Comparison of ENCODE assay signal across 18 cellular contexts in the genomic region with DNA sequence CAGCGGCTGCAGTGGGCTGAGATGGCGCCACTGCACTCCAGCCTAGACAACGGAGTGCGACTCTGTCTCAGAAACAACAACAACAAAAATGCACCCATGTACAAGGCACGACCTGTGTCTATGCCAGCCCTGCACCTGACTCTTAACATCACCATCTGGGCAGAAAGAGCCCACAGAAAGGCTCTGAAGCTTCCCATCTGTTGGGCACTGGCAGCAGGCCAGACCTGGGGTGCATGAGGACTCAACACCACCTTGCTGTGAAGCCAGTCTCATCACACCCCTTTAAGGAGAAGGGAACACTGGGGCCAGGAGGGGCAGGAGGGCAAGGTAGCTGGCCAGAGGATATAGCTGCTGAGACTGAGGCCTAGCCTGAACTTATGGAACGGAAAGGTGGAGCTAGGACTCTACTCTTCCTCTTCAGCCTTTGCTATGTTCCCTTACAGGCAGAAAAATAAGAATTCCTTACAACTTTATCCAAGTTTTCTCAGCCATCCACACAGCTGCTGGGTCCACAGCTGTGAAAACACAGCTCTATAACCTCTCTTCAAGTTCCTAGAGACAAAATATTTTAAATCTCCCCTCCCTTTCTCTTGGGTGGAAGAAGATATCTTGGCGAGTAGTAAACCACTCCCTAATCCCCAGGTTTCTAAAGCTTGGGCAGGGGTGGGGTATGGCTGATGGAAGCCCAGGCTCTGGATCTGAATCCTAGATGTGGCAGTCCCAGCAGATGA. TPM values are rescaled to one million over a fixed set of nuclear protein-coding genes. Genes with fewer than 3 reads are reported as not detected.
DNase-seq lines count a peak whose midpoint lies in the region; ATAC-seq, FAIRE-seq and TF ChIP-seq lines count a peak whose summit lies in the region.
"Had no signal": no experiment of that assay in that cellular context is flagged by ENCODE, and none has a peak within 500 bp of the region (broad histone marks: within the 10 kb centered on the region; RNA-seq: fewer than 3 reads in every experiment).

No MANE protein-coding gene starts in this region.

- H3K9me3 Mint-ChIP-seq in HFFc6 (no peaks in the 10 kb centered on the region), astrocyte (ENCODE audit: unreplicated experiment) (peaks cover 4% of the 10 kb centered on the region)
- H3K9me3 Mint-ChIP-seq: activated naive CD8-positive, alpha-beta T cell treated with anti-CD3 and anti-CD28 coated beads, Interleukin-2, amount 10 ng/mL, durations not matched to agents 7 days and 5 days had no signal

- intact Hi-C loops in adrenal gland (cut with DNase I) = no loop called here

- no peak for TF ChIP-seq POLR2A in adrenal gland (IDR thresholded peaks at IDR 0.05)

- no peak for ATAC-seq in HG02610 (IDR thresholded peaks at IDR 0.05; ENCODE audit: unreplicated experiment)
- ATAC-seq: left colon had no signal

- H3K27ac Mint-ChIP-seq in HFFc6 = peak overlapping the region; percentile 63; the same call in 1 of the 2 replicates
- H3K27ac Mint-ChIP-seq in astrocyte (ENCODE audit: unreplicated experiment) = no peak overlapping the region
- H3K27ac Mint-ChIP-seq: activated naive CD8-positive, alpha-beta T cell treated with anti-CD3 and anti-CD28 coated beads, Interleukin-2, amount 10 ng/mL, durations not matched to agents 7 days and 5 days had no signal

- H3K27me3 ChIP-seq in astrocyte (ENCODE audit: insufficient read depth, low read length) = no peaks in the 10 kb centered on the region
- no peaks in the 10 kb centered on the region for H3K27me3 ChIP-seq in osteoblast (ENCODE audit: insufficient read depth, low read length)
- no peaks in the 10 kb centered on the region for H3K27me3 ChIP-seq in adrenal gland
- H3K27me3 ChIP-seq: colonic mucosa had no signal

- peak overlapping the region; percentile 34 for H3K9ac ChIP-seq in astrocyte (ENCODE audit: low read length)

- H3K36me3 Mint-ChIP-seq in HFFc6 (ENCODE audit: low read depth) = peaks cover 41% of the 10 kb centered on the region
- H3K36me3 Mint-ChIP-seq in astrocyte (ENCODE audit: low read depth, unreplicated experiment) = peaks cover 22% of the 10 kb centered on the region

- H2AFZ ChIP-seq in astrocyte (ENCODE audit: low read depth, low read length) (no peak overlapping the region), osteoblast (ENCODE audit: low read length) (no peak overlapping the region)

- H4K20me1 ChIP-seq in astrocyte (ENCODE audit: insufficient read depth, low read length) (peaks cover 68% of the 10 kb centered on the region), osteoblast (ENCODE audit: insufficient read depth, low read length) (peaks cover 48% of the 10 kb centered on the region)

- H3K4me2 ChIP-seq in astrocyte (ENCODE audit: low read length) (no peak overlapping the region), osteoblast (ENCODE audit: insufficient read depth, low read length) (no peak overlapping the region)

- H3K4me3 ChIP-seq in astrocyte (ENCODE audit: insufficient read depth, low read depth, low read length) = no peak overlapping the region
- H3K4me3 ChIP-seq in osteoblast (ENCODE audit: insufficient read depth, low read length) = no peak overlapping the region
- H3K4me3 ChIP-seq in adrenal gland = no peak overlapping the region
- H3K4me3 ChIP-seq: colonic mucosa, skin epidermis had no signal

- WGBS in adrenal gland, 4 donors = 69 to 81% (median 76%) methylated on average over 7 of the region's 7 CpGs

- no peak for FAIRE-seq in astrocyte (lab: Jason Lieb, UNC)

- H3K36me3 ChIP-seq in astrocyte (ENCODE audit: insufficient read depth, low read length) (peaks cover 32% of the 10 kb centered on the region), osteoblast (ENCODE audit: insufficient read depth, low read length) (peaks cover 55% of the 10 kb centered on the region), adrenal gland (replicated peaks in 1 of 2) (peaks cover 0 to 54% of the 10 kb centered on the region in 2 donors)

- peaks cover 11% of the 10 kb centered on the region for H3K27me3 Mint-ChIP-seq in HFFc6 (ENCODE audit: insufficient read depth)
- no peaks in the 10 kb centered on the region for H3K27me3 Mint-ChIP-seq in astrocyte (ENCODE audit: low read depth, unreplicated experiment)
- H3K27me3 Mint-ChIP-seq: activated naive CD8-positive, alpha-beta T cell treated with anti-CD3 and anti-CD28 coated beads, Interleukin-2, amount 10 ng/mL, durations not matched to agents 7 days and 5 days had no signal

- H3K79me2 ChIP-seq in astrocyte (ENCODE audit: insufficient read depth, low read length) (peaks cover 88% of the 10 kb centered on the region), osteoblast (ENCODE audit: insufficient read depth, low read length) (peaks cover 89% of the 10 kb centered on the region)

- peak; percentile 24 to 49 for DNase-seq in NCI-H446 (lab: John Stamatoyannopoulos, UW)
- DNase-seq in NCI-H446 treated with DMSO at 0.1 percent for 48 hours (lab: John Stamatoyannopoulos, UW) = no peak
- no peak for DNase-seq in HFFc6
- no peak for DNase-seq in astrocyte (ENCODE audit: low read depth)
- DNase-seq in osteoblast (ENCODE audit: insufficient read length, low spot score, missing footprints) = peak; percentile 82
- DNase-seq in SIG-M5 (lab: John Stamatoyannopoulos, UW) = no peak
- no peak for DNase-seq in adrenal gland
- DNase-seq: 8988T; activated naive CD8-positive, alpha-beta T cell treated with anti-CD3 and anti-CD28 coated beads, Interleukin-2, amount 10 ng/mL, durations not matched to agents 7 days and 5 days; Caco-2; colonic mucosa; left colon; NCI-H1105 treated with DMSO at 0.1 percent for 48 hours; NCI-H526 had no signal

- H3K27ac ChIP-seq in astrocyte (ENCODE audit: low read depth, low read length) (no peak overlapping the region), osteoblast (ENCODE audit: low read depth, low read length) (peak overlapping the region; percentile 19), adrenal gland (peak overlapping the region in 2 of 5 donors; percentile 3 to 59)
- H3K27ac ChIP-seq: colonic mucosa, skin epidermis had no signal

- H3K9me3 ChIP-seq in astrocyte (ENCODE audit: insufficient read depth, low read depth, low read length) = no peaks in the 10 kb centered on the region
- no peaks in the 10 kb centered on the region for H3K9me3 ChIP-seq in osteoblast (ENCODE audit: low read depth, low read length)
- no peaks in the 10 kb centered on the region for H3K9me3 ChIP-seq in adrenal gland (replicated peaks in 1 of 3)
- H3K9me3 ChIP-seq: Caco-2, colonic mucosa had no signal

- H3K4me3 Mint-ChIP-seq in HFFc6 (no peak overlapping the region), astrocyte (ENCODE audit: unreplicated experiment) (no peak overlapping the region)
- H3K4me3 Mint-ChIP-seq: activated naive CD8-positive, alpha-beta T cell treated with anti-CD3 and anti-CD28 coated beads, Interleukin-2, amount 10 ng/mL, durations not matched to agents 7 days and 5 days had no signal

- H3K4me1 Mint-ChIP-seq in HFFc6 (ENCODE audit: low read depth) (peaks cover 49% of the 10 kb centered on the region), astrocyte (ENCODE audit: low read depth, unreplicated experiment) (peaks cover 31% of the 10 kb centered on the region)

- H3K4me1 ChIP-seq in astrocyte (ENCODE audit: insufficient read depth, low read length) (peaks cover 21% of the 10 kb centered on the region), osteoblast (ENCODE audit: insufficient read depth, low read length) (peaks cover 25% of the 10 kb centered on the region), adrenal gland (replicated peaks in 1 of 2) (peaks cover 12 to 27% of the 10 kb centered on the region in 2 donors)

- TF ChIP-seq CTCF in HFFc6 (IDR thresholded peaks at IDR 0.05) = no peak
- TF ChIP-seq CTCF in astrocyte (IDR thresholded peaks at IDR 0.05; ENCODE audit: insufficient read depth, low read depth, low read length) = no peak
- no peak for TF ChIP-seq CTCF in osteoblast (IDR thresholded peaks at IDR 0.05; ENCODE audit: extremely low read depth, low read depth, low read length)
- TF ChIP-seq CTCF in adrenal gland (IDR thresholded peaks at IDR 0.05) = no peak

RNA-seq across cellular contexts. Expression of a gene that starts 2.8 kb away (rescaled TPM):
- 100 to 1,000 TPM; 329 to 403 (median 352) TPM for total RNA-seq in HFFc6 (2021; fragmentation: NEBNext Ultra II Directional; extraction: Animal tissue kit (Norgen Biotek cat#: 25700))
- 323 TPM in 2 replicates for total RNA-seq in astrocyte
- total RNA-seq in osteoblast = 173 and 195 TPM in 2 replicates
- 100 to 1,000 TPM in 7 of 8 donors, 10 to 100 TPM in 1; 98.2 to 730 (median 295) TPM for total RNA-seq in adrenal gland
- 1,000 to 10,000 TPM in 1 of 3 donors, 100 to 1,000 TPM in 1, 10 to 100 TPM in 1; 72.7 to 1,030 (median 891) TPM for polyA plus RNA-seq in adrenal gland

RNA-seq across cellular contexts. Expression of a gene that starts 13.0 kb away (rescaled TPM):
- total RNA-seq in HFFc6 (2021; fragmentation: NEBNext Ultra II Directional; extraction: Animal tissue kit (Norgen Biotek cat#: 25700)) = not detected
- total RNA-seq in astrocyte (not detected in 2 replicates), osteoblast (not detected in 2 replicates), adrenal gland (not detected)
- not detected for polyA plus RNA-seq in adrenal gland
- total RNA-seq: Caco-2, colonic mucosa, left colon had no signal
- polyA plus RNA-seq: esophagus had no signal

RNA-seq across cellular contexts. Expression of a gene that starts 21.9 kb away (rescaled TPM):
- 100 to 1,000 TPM; 223 to 317 (median 269) TPM for total RNA-seq in HFFc6 (2021; fragmentation: NEBNext Ultra II Directional; extraction: Animal tissue kit (Norgen Biotek cat#: 25700))
- 387 and 409 TPM in 2 replicates for total RNA-seq in astrocyte
- total RNA-seq in osteoblast = 56.8 and 62.2 TPM in 2 replicates
- 100 to 1,000 TPM; 164 to 848 (median 328) TPM for total RNA-seq in adrenal gland
- polyA plus RNA-seq in adrenal gland = 1,000 to 10,000 TPM in 1 of 3 donors, 100 to 1,000 TPM in 2; 289 to 3,120 (median 744) TPM

RNA-seq across cellular contexts. Expression of a gene that starts 23.9 kb away (rescaled TPM):
- total RNA-seq in HFFc6 (2021; fragmentation: NEBNext Ultra II Directional; extraction: Animal tissue kit (Norgen Biotek cat#: 25700)) = not detected
- total RNA-seq in astrocyte = not detected in 2 replicates
- total RNA-seq in osteoblast = not detected in 2 replicates
- total RNA-seq in adrenal gland = not detected
- polyA plus RNA-seq in adrenal gland = not detected
- total RNA-seq: activated naive CD8-positive, alpha-beta T cell treated with anti-CD3 and anti-CD28 coated beads, Interleukin-2, amount 10 ng/mL, durations not matched to agents 7 days and 5 days; Caco-2; colonic mucosa; left colon; temporal lobe had no signal
- polyA plus RNA-seq: esophagus had no signal

RNA-seq across cellular contexts. Expression of a gene that starts 42.7 kb away (rescaled TPM):
- total RNA-seq in HFFc6 (2021; fragmentation: NEBNext Ultra II Directional; extraction: Animal tissue kit (Norgen Biotek cat#: 25700)) = not detected
- total RNA-seq in astrocyte (not detected in 2 replicates), osteoblast (not detected in 2 replicates), adrenal gland (under 1 TPM in 3 of 8 donors, not detected in 5; 0.72 to 0.88 (median 0.83) TPM)
- polyA plus RNA-seq in adrenal gland = 1 to 10 TPM in 1 of 3 donors, under 1 TPM in 2; 0.20 to 2.6 (median 0.98) TPM
- total RNA-seq: Caco-2, temporal lobe had no signal

Comparison
In these comparisons a context has a peak if more than half of its experiments do, and no peak if none do; other contexts are left out.
1. DNase-seq: peak in NCI-H446 (2 of 2) and osteoblast (single experiment); none in NCI-H446 treated with DMSO at 0.1 percent for 48 hours (single experiment), HFFc6 (single experiment), astrocyte (single experiment), SIG-M5 (single experiment) and adrenal gland (0 of 7).